Comparison of ENCODE assay signal across 11 cellular contexts in genomic region chr6:31057426-31058003, GRCh38. TPM values are rescaled to one million over a fixed set of nuclear protein-coding genes. Genes with fewer than 3 reads are reported as not detected.
DNase-seq lines count a peak whose midpoint lies in the region; ATAC-seq and TF ChIP-seq lines count a peak whose summit lies in the region.
"Had no signal": no experiment of that assay in that cellular context is flagged by ENCODE, and none has a peak within 500 bp of the region (broad histone marks: within the 10 kb centered on the region; RNA-seq: fewer than 3 reads in every experiment).

No MANE protein-coding gene starts in this region.

- H3K27me3 Mint-ChIP-seq in mesothelial cell of epicardium (ENCODE audit: low read depth), result no peaks in the 10 kb centered on the region

- peak; percentile 53 for DNase-seq in AG08395 (ENCODE audit: low spot score)
- peak; percentile 62 for DNase-seq in NCI-H2171 treated with DMSO at 0.1 percent for 48 hours (lab: John Stamatoyannopoulos, UW)
- no peak for DNase-seq in mesothelial cell of epicardium (ENCODE audit: low spot score in 2 of 2, unreplicated experiment in 2 of 2)
- no peak for DNase-seq in RKO (ENCODE audit: low spot score)
- no peak for DNase-seq in NCI-H526 (lab: John Stamatoyannopoulos, UW)
- DNase-seq: DND-41, Right ventricle myocardium superior had no signal

- ATAC-seq in HG02678 (IDR thresholded peaks at IDR 0.05; ENCODE audit: unreplicated experiment) (no peak), HG02884 (IDR thresholded peaks at IDR 0.05; ENCODE audit: unreplicated experiment) (no peak)

- peak overlapping the region; percentile 12 for H3K27ac Mint-ChIP-seq in mesothelial cell of epicardium

- H3K4me1 Mint-ChIP-seq in mesothelial cell of epicardium, result peaks cover 38% of the 10 kb centered on the region

- no peaks in the 10 kb centered on the region for H3K36me3 Mint-ChIP-seq in mesothelial cell of epicardium

- H3K4me3 Mint-ChIP-seq in mesothelial cell of epicardium, result no peak overlapping the region

- no peaks in the 10 kb centered on the region for H3K9me3 Mint-ChIP-seq in mesothelial cell of epicardium

- no peak for TF ChIP-seq CTCF in mesothelial cell of epicardium (IDR thresholded peaks at IDR 0.05; ENCODE audit: unreplicated experiment)

- peak overlapping the region; percentile 44 for H3K27ac ChIP-seq in cingulate gyrus (ENCODE audit: low read depth, low read length)
- H3K27ac ChIP-seq: upper lobe of left lung had no signal

RNA-seq across cellular contexts. Expression of gene MUC22, which starts 47.2 kb away (rescaled TPM):
- not detected in 3 replicates for total RNA-seq in mesothelial cell of epicardium

RNA-seq across cellular contexts. Expression of gene C6orf15, which starts 54.9 kb away (rescaled TPM):
- total RNA-seq in mesothelial cell of epicardium, result not detected in 3 replicates
- total RNA-seq: Right ventricle myocardium superior, upper lobe of left lung had no signal

RNA-seq across cellular contexts. Expression of gene PSORS1C1, which starts 57.1 kb away (rescaled TPM):
- 0.29 to 1.1 TPM (median 0.72 TPM) in 3 replicates for total RNA-seq in mesothelial cell of epicardium

Comparison
In these comparisons a context has a peak if more than half of its experiments do, and no peak if none do; other contexts are left out.
1. DNase-seq: peak in AG08395 (single experiment) and NCI-H2171 treated with DMSO at 0.1 percent for 48 hours (single experiment); none in mesothelial cell of epicardium (0 of 2), RKO (single experiment) and NCI-H526 (0 of 2).